28 cellular contexts compared by ENCODE assay signal in the genomic region with DNA sequence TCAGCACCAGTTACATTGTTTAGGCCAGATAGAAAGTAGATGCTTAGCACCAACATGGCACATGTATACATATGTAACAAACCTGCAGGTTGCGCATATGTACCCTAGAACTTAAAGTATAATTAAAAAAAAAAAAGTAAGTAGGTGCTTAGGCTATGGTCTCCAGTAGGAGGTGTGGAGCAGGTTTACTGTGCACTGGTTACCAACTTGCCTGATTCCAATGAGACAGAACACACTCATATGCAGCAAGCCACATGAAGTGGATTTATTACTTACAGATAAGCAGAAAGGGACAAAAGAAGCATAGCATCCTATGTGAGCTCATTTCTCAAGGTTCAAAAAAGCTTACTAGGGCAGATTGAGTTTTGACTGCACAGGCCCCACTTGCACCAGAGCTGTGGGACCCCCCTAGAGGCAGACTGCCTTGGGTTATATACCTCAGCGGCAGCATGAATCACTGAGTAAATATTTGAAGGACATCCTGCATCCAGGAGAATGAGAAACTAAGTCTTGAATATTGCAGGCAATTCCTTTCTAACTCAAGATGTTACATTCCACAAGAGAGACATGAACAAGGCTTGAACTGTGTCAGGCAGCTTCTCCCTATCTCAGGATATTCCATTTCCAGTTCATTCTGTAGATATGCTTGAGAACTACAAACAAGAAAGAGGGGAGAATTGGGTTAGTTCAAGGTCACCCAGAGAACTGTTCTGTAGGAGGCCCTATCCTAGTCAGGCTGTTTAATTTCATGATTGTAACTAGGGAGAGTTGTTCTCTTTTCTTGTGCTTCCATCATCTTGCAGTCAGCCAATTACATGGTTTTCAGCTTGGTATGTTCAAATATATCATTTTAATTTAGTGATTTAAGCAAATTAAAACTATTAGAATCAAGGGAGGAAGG. TPM values are rescaled to one million over a fixed set of nuclear protein-coding genes. Genes with fewer than 3 reads are reported as not detected.
DNase-seq lines count a peak whose midpoint lies in the region; ATAC-seq, FAIRE-seq and TF ChIP-seq lines count a peak whose summit lies in the region.
"Had no signal": no experiment of that assay in that cellular context is flagged by ENCODE, and none has a peak within 500 bp of the region (broad histone marks: within the 10 kb centered on the region; RNA-seq: fewer than 3 reads in every experiment).

No MANE protein-coding gene starts in this region.

- H3K27me3 Mint-ChIP-seq in astrocyte (ENCODE audit: low read depth, unreplicated experiment), result peaks cover 2% of the 10 kb centered on the region
- H3K27me3 Mint-ChIP-seq in activated naive CD4-positive, alpha-beta T cell treated with anti-CD3 and anti-CD28 coated beads, Interleukin-2, amount 10 ng/mL, durations not matched to agents 7 days and 5 days, result no peaks in the 10 kb centered on the region
- H3K27me3 Mint-ChIP-seq: activated CD4-positive, alpha-beta T cell treated with anti-CD3 and anti-CD28 coated beads, Interleukin-2, amount 10 ng/mL, durations not matched to agents 7 days and 5 days had no signal

- no peaks in the 10 kb centered on the region for H4K20me1 ChIP-seq in astrocyte (ENCODE audit: insufficient read depth, low read length)

- H2AFZ ChIP-seq in astrocyte (ENCODE audit: low read depth, low read length), result no peak overlapping the region
- H2AFZ ChIP-seq: parathyroid adenoma had no signal

- TF ChIP-seq CTCF in 22Rv1 (IDR thresholded peaks at IDR 0.05), result no peak
- TF ChIP-seq CTCF in astrocyte (IDR thresholded peaks at IDR 0.05; ENCODE audit: insufficient read depth, low read depth, low read length), result no peak

- H3K4me1 ChIP-seq in astrocyte (ENCODE audit: insufficient read depth, low read length), result no peaks in the 10 kb centered on the region
- H3K4me1 ChIP-seq: body of pancreas, stomach, tibial artery had no signal

- H3K9ac ChIP-seq in astrocyte (ENCODE audit: low read length), result no peak overlapping the region
- H3K9ac ChIP-seq: KMS-11, parathyroid adenoma had no signal

- no peak overlapping the region for H3K4me2 ChIP-seq in astrocyte (ENCODE audit: low read length)
- H3K4me2 ChIP-seq: KMS-11 had no signal

- no peak overlapping the region for H3K4me3 ChIP-seq in astrocyte (ENCODE audit: insufficient read depth, low read depth, low read length)
- H3K4me3 ChIP-seq: body of pancreas, stomach, tibial artery had no signal

- DNase-seq in HT1080 (ENCODE audit: low read depth) (peak; percentile 63), astrocyte (ENCODE audit: low read depth) (peak; percentile 16), islet precursor cell (peak; percentile 63), NOMO-1 treated with DMSO at 0.1 percent for 48 hours (lab: John Stamatoyannopoulos, UW; ENCODE audit: unreplicated experiment) (no peak), NCI-H1105 (lab: John Stamatoyannopoulos, UW) (no peak)
- DNase-seq in activated naive CD4-positive, alpha-beta T cell treated with anti-CD3 and anti-CD28 coated beads, Interleukin-2, amount 10 ng/mL, durations not matched to agents 7 days and 5 days, result no peak
- DNase-seq: activated CD4-positive, alpha-beta T cell treated with anti-CD3 and anti-CD28 coated beads, Interleukin-2, amount 10 ng/mL, durations not matched to agents 7 days and 5 days; body of pancreas; CD8-positive, alpha-beta memory T cell; immature natural killer cell; NCI-H1436; NCI-H524; nephron progenitor cell; NK-92 treated with Interleukin-12 subunit alpha and Interleukin-12 subunit beta, amount 100 ng/mL, for 24 hours; stomach; T-helper 17 cell; tibial artery had no signal

- no peaks in the 10 kb centered on the region for H3K9me3 ChIP-seq in astrocyte (ENCODE audit: insufficient read depth, low read depth, low read length)
- H3K9me3 ChIP-seq: body of pancreas, stomach, tibial artery had no signal

- H3K79me2 ChIP-seq in astrocyte (ENCODE audit: insufficient read depth, low read length), result no peaks in the 10 kb centered on the region

- no peaks in the 10 kb centered on the region for H3K36me3 Mint-ChIP-seq in astrocyte (ENCODE audit: low read depth, unreplicated experiment)
- H3K36me3 Mint-ChIP-seq in activated naive CD4-positive, alpha-beta T cell treated with anti-CD3 and anti-CD28 coated beads, Interleukin-2, amount 10 ng/mL, durations not matched to agents 7 days and 5 days, result no peaks in the 10 kb centered on the region
- H3K36me3 Mint-ChIP-seq: activated naive CD4-positive, alpha-beta T cell treated with anti-CD3 and anti-CD28 coated beads, Interleukin-2, amount 50 U/mL, for 72 hours; CD8-positive, alpha-beta memory T cell; immature natural killer cell had no signal

- no peak for FAIRE-seq in astrocyte (lab: Jason Lieb, UNC)
- FAIRE-seq: H1, HTR-8/SVneo had no signal

- ATAC-seq in HG03442 (IDR thresholded peaks at IDR 0.05; ENCODE audit: unreplicated experiment), result no peak
- ATAC-seq: activated naive CD4-positive, alpha-beta T cell treated with anti-CD3 and anti-CD28 coated beads, Interleukin-2, amount 50 U/mL, for 72 hours; body of pancreas; sciatic nerve; T-helper 17 cell had no signal

- no peaks in the 10 kb centered on the region for H3K9me3 Mint-ChIP-seq in astrocyte (ENCODE audit: unreplicated experiment)
- no peaks in the 10 kb centered on the region for H3K9me3 Mint-ChIP-seq in activated naive CD4-positive, alpha-beta T cell treated with anti-CD3 and anti-CD28 coated beads, Interleukin-2, amount 10 ng/mL, durations not matched to agents 7 days and 5 days
- H3K9me3 Mint-ChIP-seq: activated CD4-positive, alpha-beta T cell treated with anti-CD3 and anti-CD28 coated beads, Interleukin-2, amount 10 ng/mL, durations not matched to agents 7 days and 5 days; activated naive CD4-positive, alpha-beta T cell treated with anti-CD3 and anti-CD28 coated beads, Interleukin-2, amount 50 U/mL, for 72 hours; nephron progenitor cell had no signal

- no peaks in the 10 kb centered on the region for H3K27me3 ChIP-seq in astrocyte (ENCODE audit: insufficient read depth, low read length)
- H3K27me3 ChIP-seq: body of pancreas, stomach, tibial artery had no signal

- no peak overlapping the region for H3K4me3 Mint-ChIP-seq in astrocyte (ENCODE audit: unreplicated experiment)
- no peak overlapping the region for H3K4me3 Mint-ChIP-seq in activated naive CD4-positive, alpha-beta T cell treated with anti-CD3 and anti-CD28 coated beads, Interleukin-2, amount 10 ng/mL, durations not matched to agents 7 days and 5 days
- H3K4me3 Mint-ChIP-seq: activated CD4-positive, alpha-beta T cell treated with anti-CD3 and anti-CD28 coated beads, Interleukin-2, amount 10 ng/mL, durations not matched to agents 7 days and 5 days; CD8-positive, alpha-beta memory T cell; immature natural killer cell; nephron progenitor cell; T-helper 17 cell had no signal

- H3K36me3 ChIP-seq in astrocyte (ENCODE audit: insufficient read depth, low read length), result no peaks in the 10 kb centered on the region
- H3K36me3 ChIP-seq: stomach, tibial artery had no signal

- H3K27ac Mint-ChIP-seq in astrocyte (ENCODE audit: unreplicated experiment), result no peak overlapping the region
- no peak overlapping the region for H3K27ac Mint-ChIP-seq in activated naive CD4-positive, alpha-beta T cell treated with anti-CD3 and anti-CD28 coated beads, Interleukin-2, amount 10 ng/mL, durations not matched to agents 7 days and 5 days
- H3K27ac Mint-ChIP-seq: activated CD4-positive, alpha-beta T cell treated with anti-CD3 and anti-CD28 coated beads, Interleukin-2, amount 10 ng/mL, durations not matched to agents 7 days and 5 days; activated naive CD4-positive, alpha-beta T cell treated with anti-CD3 and anti-CD28 coated beads, Interleukin-2, amount 50 U/mL, for 72 hours; CD8-positive, alpha-beta memory T cell; immature natural killer cell; nephron progenitor cell; T-helper 17 cell had no signal

- CTCF ChIA-PET in activated naive CD4-positive, alpha-beta T cell treated with anti-CD3 and anti-CD28 coated beads, Interleukin-2, amount 10 ng/mL, durations not matched to agents 7 days and 5 days (lab: Charles Lee), result no interaction called here

- H3K27ac ChIP-seq in 22Rv1 (peak overlapping the region; percentile 50), astrocyte (ENCODE audit: low read depth, low read length) (no peak overlapping the region)
- H3K27ac ChIP-seq: body of pancreas, epithelial cell of prostate, KMS-11, stomach, tibial artery had no signal

- H3K4me1 Mint-ChIP-seq in astrocyte (ENCODE audit: low read depth, unreplicated experiment), result peaks cover 9% of the 10 kb centered on the region
- no peaks in the 10 kb centered on the region for H3K4me1 Mint-ChIP-seq in activated naive CD4-positive, alpha-beta T cell treated with anti-CD3 and anti-CD28 coated beads, Interleukin-2, amount 10 ng/mL, durations not matched to agents 7 days and 5 days
- H3K4me1 Mint-ChIP-seq: activated CD4-positive, alpha-beta T cell treated with anti-CD3 and anti-CD28 coated beads, Interleukin-2, amount 10 ng/mL, durations not matched to agents 7 days and 5 days; CD8-positive, alpha-beta memory T cell; immature natural killer cell; nephron progenitor cell; T-helper 17 cell had no signal

RNA-seq across cellular contexts. Expression of gene LRFN5, which starts 30.1 kb away (rescaled TPM):
- 0.37 TPM in 1 of 2 replicates, not detected in the other for total RNA-seq in HT1080 (2014; rRNA removed; shearing (Covaris generic))
- polyA plus RNA-seq in HT1080 (2015; cell fraction: cytosol; rRNA removed), result not detected in 2 replicates
- not detected in 2 replicates for polyA plus RNA-seq in HT1080 (2015; cell fraction: nucleus; rRNA removed)
- 1.5 and 1.6 TPM in 2 replicates for total RNA-seq in astrocyte
- total RNA-seq: A172; activated CD4-positive, alpha-beta T cell treated with anti-CD3 and anti-CD28 coated beads, Interleukin-2, amount 10 ng/mL, durations not matched to agents 7 days and 5 days; activated naive CD4-positive, alpha-beta T cell treated with anti-CD3 and anti-CD28 coated beads, Interleukin-2, amount 50 U/mL, for 72 hours; CD8-positive, alpha-beta memory T cell; chondrocyte; T-helper 17 cell had no signal
- polyA plus RNA-seq: CD8-positive, alpha-beta memory T cell; immature natural killer cell had no signal

Comparison
In these comparisons a context has a peak if more than half of its experiments do, and no peak if none do; other contexts are left out.
1. DNase-seq: peak in HT1080 (single experiment), astrocyte (single experiment) and islet precursor cell (single experiment); none in NOMO-1 treated with DMSO at 0.1 percent for 48 hours (single experiment), activated naive CD4-positive, alpha-beta T cell treated with anti-CD3 and anti-CD28 coated beads, Interleukin-2, amount 10 ng/mL, durations not matched to agents 7 days and 5 days (single experiment) and NCI-H1105 (single experiment).